ENCODE assay signal across 18 cellular contexts in genomic region chr7:467393-467828, GRCh38. TPM values are rescaled to one million over a fixed set of nuclear protein-coding genes. Genes with fewer than 3 reads are reported as not detected.
A peak's percentile ranks its signal among the peaks of the same experiment; 100 is the strongest.
DNase-seq lines count a peak whose midpoint lies in the region; ATAC-seq and TF ChIP-seq lines count a peak whose summit lies in the region.
"Had no signal": no experiment of that assay in that cellular context is flagged by ENCODE, and none has a peak within 500 bp of the region (broad histone marks: within the 10 kb centered on the region; RNA-seq: fewer than 3 reads in every experiment).

No MANE protein-coding gene starts in this region.

- no peaks in the 10 kb centered on the region for H3K36me3 Mint-ChIP-seq in stimulated activated naive CD8-positive, alpha-beta T cell treated with anti-CD3 and anti-CD28 coated beads, Interleukin-15, Interleukin-2, amounts not matched to agents 100 ng/mL and 50 ng/mL, for 24 hours (ENCODE audit: low read depth)
- H3K36me3 Mint-ChIP-seq in activated naive CD8-positive, alpha-beta T cell treated with anti-CD3 and anti-CD28 coated beads for 36 hours = no peaks in the 10 kb centered on the region
- H3K36me3 Mint-ChIP-seq in naive thymus-derived CD4-positive, alpha-beta T cell = peaks cover 0 to 3% (median 0%) of the 10 kb centered on the region in 5 donors
- peaks cover 8% of the 10 kb centered on the region for H3K36me3 Mint-ChIP-seq in type B pancreatic cell
- H3K36me3 Mint-ChIP-seq: activated naive CD4-positive, alpha-beta T cell treated with anti-CD3 and anti-CD28 coated beads, Interleukin-2, amount 50 U/mL, for 72 hours had no signal

- H3K4me1 ChIP-seq in naive thymus-derived CD4-positive, alpha-beta T cell (ENCODE audit: control insufficient read depth in 2 of 2, insufficient read depth in 2 of 2, low read length in 2 of 2) = peaks cover 0 to 10% of the 10 kb centered on the region in 2 donors
- H3K4me1 ChIP-seq: colonic mucosa, HAP-1 had no signal

- no peak for TF ChIP-seq CTCF in type B pancreatic cell (conservative IDR thresholded peaks at IDR 0.05)

- POLR2A ChIA-PET in naive thymus-derived CD4-positive, alpha-beta T cell (lab: Charles Lee) = no interaction called here

- ATAC-seq in stimulated activated naive CD8-positive, alpha-beta T cell treated with anti-CD3 and anti-CD28 coated beads, Interleukin-15, Interleukin-2, amounts not matched to agents 100 U/mL and 50 U/mL, for 24 hours = no peak
- peak; percentile 8 for ATAC-seq in naive thymus-derived CD4-positive, alpha-beta T cell
- no peak for ATAC-seq in GM21515 (IDR thresholded peaks at IDR 0.05; ENCODE audit: unreplicated experiment)

- peaks cover 15% of the 10 kb centered on the region for H3K9me3 Mint-ChIP-seq in stimulated activated naive CD8-positive, alpha-beta T cell treated with anti-CD3 and anti-CD28 coated beads, Interleukin-15, Interleukin-2, amounts not matched to agents 100 ng/mL and 50 ng/mL, for 24 hours
- H3K9me3 Mint-ChIP-seq in activated naive CD8-positive, alpha-beta T cell treated with anti-CD3 and anti-CD28 coated beads for 36 hours = peaks cover 13% of the 10 kb centered on the region
- H3K9me3 Mint-ChIP-seq in naive thymus-derived CD4-positive, alpha-beta T cell = peaks cover 0 to 17% (median 0%) of the 10 kb centered on the region in 11 donors
- peaks cover 15% of the 10 kb centered on the region for H3K9me3 Mint-ChIP-seq in type B pancreatic cell

- no peak overlapping the region for H3K4me3 Mint-ChIP-seq in stimulated activated naive CD8-positive, alpha-beta T cell treated with anti-CD3 and anti-CD28 coated beads, Interleukin-15, Interleukin-2, amounts not matched to agents 100 ng/mL and 50 ng/mL, for 24 hours
- H3K4me3 Mint-ChIP-seq in activated naive CD8-positive, alpha-beta T cell treated with anti-CD3 and anti-CD28 coated beads for 36 hours = no peak overlapping the region
- H3K4me3 Mint-ChIP-seq in naive thymus-derived CD4-positive, alpha-beta T cell = no peak overlapping the region
- no peak overlapping the region for H3K4me3 Mint-ChIP-seq in type B pancreatic cell

- peak overlapping the region; percentile 7 for H3K27ac Mint-ChIP-seq in stimulated activated naive CD8-positive, alpha-beta T cell treated with anti-CD3 and anti-CD28 coated beads, Interleukin-15, Interleukin-2, amounts not matched to agents 100 ng/mL and 50 ng/mL, for 24 hours
- peak overlapping the region; percentile 14 for H3K27ac Mint-ChIP-seq in activated naive CD8-positive, alpha-beta T cell treated with anti-CD3 and anti-CD28 coated beads for 36 hours
- H3K27ac Mint-ChIP-seq in naive thymus-derived CD4-positive, alpha-beta T cell = peak overlapping the region in 3 of 9 donors; percentile 5 to 76 (median 21)
- H3K27ac Mint-ChIP-seq in type B pancreatic cell = no peak overlapping the region

- CTCF ChIA-PET in naive thymus-derived CD4-positive, alpha-beta T cell (lab: Charles Lee) = no interaction called here

- DNase-seq in stimulated activated naive CD8-positive, alpha-beta T cell treated with anti-CD3 and anti-CD28 coated beads, Interleukin-15, Interleukin-2, amounts not matched to agents 100 U/mL and 50 U/mL, for 24 hours = no peak
- DNase-seq in activated naive CD8-positive, alpha-beta T cell treated with anti-CD3 and anti-CD28 coated beads for 36 hours = no peak
- peak in 1 of 9 donors; percentile 6 for DNase-seq in naive thymus-derived CD4-positive, alpha-beta T cell
- DNase-seq in type B pancreatic cell (ENCODE audit: extremely low spot score, unreplicated experiment) (peak; percentile 32), kidney glomerular epithelial cell (lab: John Stamatoyannopoulos, UW) (no peak), SIG-M5 treated with dmso at 0.1 percent for 504 hours (lab: John Stamatoyannopoulos, UW; ENCODE audit: unreplicated experiment) (no peak)
- DNase-seq: colonic mucosa, hippocampal formation, NCI-H1105, NCI-H774, PC-9 had no signal

- H3K27me3 ChIP-seq in naive thymus-derived CD4-positive, alpha-beta T cell (ENCODE audit: control insufficient read depth in 2 of 2, insufficient read depth in 2 of 2, low read length in 2 of 2) = no peaks in the 10 kb centered on the region
- H3K27me3 ChIP-seq: colonic mucosa, sigmoid colon, uterus had no signal

- H3K27me3 Mint-ChIP-seq in stimulated activated naive CD8-positive, alpha-beta T cell treated with anti-CD3 and anti-CD28 coated beads, Interleukin-15, Interleukin-2, amounts not matched to agents 100 ng/mL and 50 ng/mL, for 24 hours = no peaks in the 10 kb centered on the region
- no peaks in the 10 kb centered on the region for H3K27me3 Mint-ChIP-seq in activated naive CD8-positive, alpha-beta T cell treated with anti-CD3 and anti-CD28 coated beads for 36 hours
- H3K27me3 Mint-ChIP-seq in naive thymus-derived CD4-positive, alpha-beta T cell = no peaks in the 10 kb centered on the region
- H3K27me3 Mint-ChIP-seq in type B pancreatic cell = no peaks in the 10 kb centered on the region

- no peaks in the 10 kb centered on the region for H3K9me3 ChIP-seq in naive thymus-derived CD4-positive, alpha-beta T cell (ENCODE audit: control insufficient read depth in 2 of 3, low read length in 3 of 3)
- H3K9me3 ChIP-seq: colonic mucosa, HAP-1, sigmoid colon, uterus had no signal

- H3K27ac ChIP-seq in naive thymus-derived CD4-positive, alpha-beta T cell (ENCODE audit: low read depth, low read length) = no peak overlapping the region
- H3K27ac ChIP-seq: colonic mucosa, HL-60, PC-9, sigmoid colon, uterus had no signal

- no peaks in the 10 kb centered on the region for H3K36me3 ChIP-seq in naive thymus-derived CD4-positive, alpha-beta T cell (ENCODE audit: control insufficient read depth in 2 of 3, insufficient read depth in 3 of 3, low read length in 3 of 3)
- H3K36me3 ChIP-seq: colonic mucosa, HAP-1, sigmoid colon, uterus had no signal

- peaks cover 14% of the 10 kb centered on the region for H3K4me1 Mint-ChIP-seq in stimulated activated naive CD8-positive, alpha-beta T cell treated with anti-CD3 and anti-CD28 coated beads, Interleukin-15, Interleukin-2, amounts not matched to agents 100 ng/mL and 50 ng/mL, for 24 hours (ENCODE audit: low read depth)
- H3K4me1 Mint-ChIP-seq in activated naive CD8-positive, alpha-beta T cell treated with anti-CD3 and anti-CD28 coated beads for 36 hours = peaks cover 3% of the 10 kb centered on the region
- H3K4me1 Mint-ChIP-seq in naive thymus-derived CD4-positive, alpha-beta T cell = peaks cover 0 to 25% (median 10%) of the 10 kb centered on the region in 7 donors
- H3K4me1 Mint-ChIP-seq in type B pancreatic cell (ENCODE audit: unreplicated experiment) = peaks cover 7% of the 10 kb centered on the region

- H3K4me3 ChIP-seq in naive thymus-derived CD4-positive, alpha-beta T cell (ENCODE audit: low read length) = no peak overlapping the region
- H3K4me3 ChIP-seq: colonic mucosa, HAP-1, PC-9, sigmoid colon, uterus had no signal

- intact Hi-C loops in naive thymus-derived CD4-positive, alpha-beta T cell (cut with micrococcal nuclease) = no loop called here

RNA-seq across cellular contexts. Expression of gene PDGFA, which starts 52.2 kb away (rescaled TPM):
- 1 to 10 TPM; 3.3 to 4.1 TPM for total RNA-seq in activated naive CD8-positive, alpha-beta T cell treated with anti-CD3 and anti-CD28 coated beads for 36 hours
- 1 to 10 TPM in 2 of 5 experiments, under 1 TPM in 2, not detected in 1; 0.16 to 2.6 (median 1.1) TPM for total RNA-seq in naive thymus-derived CD4-positive, alpha-beta T cell
- not detected for polyA plus RNA-seq in naive thymus-derived CD4-positive, alpha-beta T cell
- 28.1 and 49.7 TPM in 2 replicates for total RNA-seq in type B pancreatic cell (ENCODE audit: low replicate concordance)
